Comparison of ENCODE assay signal across 19 cellular contexts in genomic region chr6:20411953-20412352, GRCh38. TPM values are rescaled to one million over a fixed set of nuclear protein-coding genes. Genes with fewer than 3 reads are reported as not detected.
A peak's percentile ranks its signal among the peaks of the same experiment; 100 is the strongest.
DNase-seq lines count a peak whose midpoint lies in the region; ATAC-seq, FAIRE-seq and TF ChIP-seq lines count a peak whose summit lies in the region.
"Had no signal": no experiment of that assay in that cellular context is flagged by ENCODE, and none has a peak within 500 bp of the region (broad histone marks: within the 10 kb centered on the region; RNA-seq: fewer than 3 reads in every experiment).

No MANE protein-coding gene starts in this region.

- TF ChIP-seq CTCF in Calu3 (IDR thresholded peaks at IDR 0.05; ENCODE audit: unreplicated experiment) = no peak
- TF ChIP-seq CTCF in bronchial epithelial cell (IDR thresholded peaks at IDR 0.05; ENCODE audit: insufficient read depth, low read length, severe bottlenecking) = no peak
- no peak for TF ChIP-seq CTCF in nephron progenitor cell (IDR thresholded peaks at IDR 0.05)

- BruUV-seq in Calu3 (replicated peaks; lab: Mats Ljungman, UMichigan) = no TSS peak

- CTCF ChIA-PET in activated CD4-positive, alpha-beta T cell treated with anti-CD3 and anti-CD28 coated beads for 36 hours (lab: Charles Lee) = interaction anchor here (1.2 kb wide), 1 partner anchor 10 kb away, joined by 3 read pairs; no protein-coding TSS in a partner anchor
- CTCF ChIA-PET in Calu3 (lab: Charles Lee) = interaction anchor here (0.6 kb wide), 1 partner anchor 1586 kb away, joined by 6 read pairs; no protein-coding TSS in a partner anchor

- ATAC-seq in activated CD4-positive, alpha-beta T cell treated with anti-CD3 and anti-CD28 coated beads for 36 hours = no peak
- no peak for ATAC-seq in HG03342 (IDR thresholded peaks at IDR 0.05; ENCODE audit: unreplicated experiment)
- ATAC-seq: right lobe of liver had no signal

- H3K27me3 ChIP-seq in bronchial epithelial cell (ENCODE audit: control insufficient read depth, insufficient read depth, low read length) = no peaks in the 10 kb centered on the region
- H3K27me3 ChIP-seq: BE2C, right lobe of liver, suprapubic skin had no signal

- POLR2A ChIA-PET in activated CD4-positive, alpha-beta T cell treated with anti-CD3 and anti-CD28 coated beads for 36 hours (lab: Charles Lee) = no interaction called here

- peak overlapping the region; percentile 81 for H3K27ac Mint-ChIP-seq in activated CD4-positive, alpha-beta T cell treated with anti-CD3 and anti-CD28 coated beads, Interleukin-2, amount 10 ng/mL, durations not matched to agents 24 days and 14 days
- no peak overlapping the region for H3K27ac Mint-ChIP-seq in activated CD4-positive, alpha-beta T cell treated with anti-CD3 and anti-CD28 coated beads for 36 hours
- H3K27ac Mint-ChIP-seq in Calu3 (ENCODE audit: unreplicated experiment) (peak overlapping the region; percentile 7), nephron progenitor cell (peak overlapping the region; percentile 88)

- no peaks in the 10 kb centered on the region for H3K27me3 Mint-ChIP-seq in activated CD4-positive, alpha-beta T cell treated with anti-CD3 and anti-CD28 coated beads, Interleukin-2, amount 10 ng/mL, durations not matched to agents 24 days and 14 days
- no peaks in the 10 kb centered on the region for H3K27me3 Mint-ChIP-seq in activated CD4-positive, alpha-beta T cell treated with anti-CD3 and anti-CD28 coated beads for 36 hours
- H3K27me3 Mint-ChIP-seq in Calu3 (ENCODE audit: unreplicated experiment) = no peaks in the 10 kb centered on the region
- H3K27me3 Mint-ChIP-seq in nephron progenitor cell (ENCODE audit: low read depth, poor library complexity) = no peaks in the 10 kb centered on the region
- H3K27me3 Mint-ChIP-seq: brain had no signal

- no peaks in the 10 kb centered on the region for H3K9me3 Mint-ChIP-seq in activated CD4-positive, alpha-beta T cell treated with anti-CD3 and anti-CD28 coated beads, Interleukin-2, amount 10 ng/mL, durations not matched to agents 24 days and 14 days
- no peaks in the 10 kb centered on the region for H3K9me3 Mint-ChIP-seq in activated CD4-positive, alpha-beta T cell treated with anti-CD3 and anti-CD28 coated beads for 36 hours (ENCODE audit: low read depth)
- H3K9me3 Mint-ChIP-seq in Calu3 (ENCODE audit: low read depth, unreplicated experiment) = no peaks in the 10 kb centered on the region
- no peaks in the 10 kb centered on the region for H3K9me3 Mint-ChIP-seq in nephron progenitor cell
- H3K9me3 Mint-ChIP-seq: activated naive CD4-positive, alpha-beta T cell treated with anti-CD3 and anti-CD28 coated beads for 36 hours; brain had no signal

- no peak for DNase-seq in activated CD4-positive, alpha-beta T cell treated with anti-CD3 and anti-CD28 coated beads, Interleukin-2, amount 10 ng/mL, durations not matched to agents 24 days and 14 days
- no peak for DNase-seq in activated CD4-positive, alpha-beta T cell treated with anti-CD3 and anti-CD28 coated beads for 36 hours
- DNase-seq in Calu3 (no peak), bronchial epithelial cell (ENCODE audit: low read depth) (peak; percentile 23), nephron progenitor cell (no peak), NCI-H2227 treated with DMSO at 0.1 percent for 48 hours (lab: John Stamatoyannopoulos, UW) (no peak), anterior cingulate cortex (lab: John Stamatoyannopoulos, UW) (no peak)
- DNase-seq: activated CD4-positive, alpha-beta T cell treated with anti-CD3 and anti-CD28 coated beads for 48 hours; activated naive CD4-positive, alpha-beta T cell treated with anti-CD3 and anti-CD28 coated beads for 36 hours; BE2C; GM23248; NCI-H748 treated with DMSO at 0.1 percent for 48 hours; right lobe of liver had no signal

- peaks cover 73% of the 10 kb centered on the region for H3K4me1 Mint-ChIP-seq in activated CD4-positive, alpha-beta T cell treated with anti-CD3 and anti-CD28 coated beads, Interleukin-2, amount 10 ng/mL, durations not matched to agents 24 days and 14 days
- H3K4me1 Mint-ChIP-seq in activated CD4-positive, alpha-beta T cell treated with anti-CD3 and anti-CD28 coated beads for 36 hours = peaks cover 77% of the 10 kb centered on the region
- H3K4me1 Mint-ChIP-seq in Calu3 (ENCODE audit: low read depth, unreplicated experiment) (peaks cover 60% of the 10 kb centered on the region), nephron progenitor cell (peaks cover 79% of the 10 kb centered on the region)

- no peak overlapping the region for H3K4me3 ChIP-seq in bronchial epithelial cell (ENCODE audit: low read depth, low read length)
- H3K4me3 ChIP-seq: GM23248, lung, right lobe of liver, suprapubic skin had no signal

- H3K36me3 Mint-ChIP-seq in activated CD4-positive, alpha-beta T cell treated with anti-CD3 and anti-CD28 coated beads, Interleukin-2, amount 10 ng/mL, durations not matched to agents 24 days and 14 days (ENCODE audit: low read depth) = peaks cover 46% of the 10 kb centered on the region
- peaks cover 52% of the 10 kb centered on the region for H3K36me3 Mint-ChIP-seq in activated CD4-positive, alpha-beta T cell treated with anti-CD3 and anti-CD28 coated beads for 36 hours (ENCODE audit: low read depth)
- H3K36me3 Mint-ChIP-seq in Calu3 (ENCODE audit: insufficient read depth, unreplicated experiment) (peaks cover 30% of the 10 kb centered on the region), nephron progenitor cell (ENCODE audit: low read depth) (peaks cover 59% of the 10 kb centered on the region)

- no peak for FAIRE-seq in bronchial epithelial cell (lab: Jason Lieb, UNC)
- FAIRE-seq: A204.1, frontal cortex had no signal

- intact Hi-C loops in activated CD4-positive, alpha-beta T cell treated with anti-CD3 and anti-CD28 coated beads, Interleukin-2, amount 10 ng/mL, durations not matched to agents 24 days and 14 days (cut with micrococcal nuclease) = no loop called here
- intact Hi-C loops in activated CD4-positive, alpha-beta T cell treated with anti-CD3 and anti-CD28 coated beads for 36 hours (cut with DNase I, micrococcal nuclease) = no loop called here
- intact Hi-C loops in Calu3 (cut with micrococcal nuclease; ENCODE audit: unreplicated experiment) = no loop called here

- peak overlapping the region; percentile 65 for H3K4me3 Mint-ChIP-seq in activated CD4-positive, alpha-beta T cell treated with anti-CD3 and anti-CD28 coated beads, Interleukin-2, amount 10 ng/mL, durations not matched to agents 24 days and 14 days
- no peak overlapping the region for H3K4me3 Mint-ChIP-seq in activated CD4-positive, alpha-beta T cell treated with anti-CD3 and anti-CD28 coated beads for 36 hours
- H3K4me3 Mint-ChIP-seq in Calu3 (ENCODE audit: low read depth, unreplicated experiment) (no peak overlapping the region), nephron progenitor cell (no peak overlapping the region)
- H3K4me3 Mint-ChIP-seq: activated naive CD4-positive, alpha-beta T cell treated with anti-CD3 and anti-CD28 coated beads for 36 hours; brain had no signal

- no peaks in the 10 kb centered on the region for H3K36me3 ChIP-seq in bronchial epithelial cell (ENCODE audit: control insufficient read depth, insufficient read depth, low read length)
- H3K36me3 ChIP-seq: right lobe of liver, suprapubic skin had no signal

RNA-seq across cellular contexts. Expression of gene E2F3, which starts 10.3 kb away (rescaled TPM):
- 27.1 and 28.0 TPM in 2 replicates for total RNA-seq in activated CD4-positive, alpha-beta T cell treated with anti-CD3 and anti-CD28 coated beads, Interleukin-2, amount 10 ng/mL, durations not matched to agents 24 days and 14 days
- total RNA-seq in activated CD4-positive, alpha-beta T cell treated with anti-CD3 and anti-CD28 coated beads for 36 hours = 10 to 100 TPM; 17.3 to 17.5 TPM
- total RNA-seq in Calu3 (2022) (69.1 and 69.8 TPM in 2 replicates), bronchial epithelial cell (1.9 and 2.6 TPM in 2 replicates)
